13 cellular contexts compared by ENCODE assay signal in genomic region chr11:107785401-107785800, GRCh38.
DNase-seq lines count a peak whose midpoint lies in the region; ATAC-seq and TF ChIP-seq lines count a peak whose summit lies in the region.
"Had no signal": no experiment of that assay in that cellular context is flagged by ENCODE, and none has a peak within 500 bp of the region (broad histone marks: within the 10 kb centered on the region; RNA-seq: fewer than 3 reads in every experiment).

No MANE protein-coding gene starts in this region.

- peaks cover 5% of the 10 kb centered on the region for H3K4me1 ChIP-seq in Caco-2
- H3K4me1 ChIP-seq: parathyroid adenoma, Peyer's patch, tibial nerve had no signal

- peaks cover 4% of the 10 kb centered on the region for H3K27me3 Mint-ChIP-seq in activated CD8-positive, alpha-beta memory T cell treated with anti-CD3 and anti-CD28 coated beads, Interleukin-2, amount 10 ng/mL, durations not matched to agents 7 days and 5 days
- no peaks in the 10 kb centered on the region for H3K27me3 Mint-ChIP-seq in Caco-2 (ENCODE audit: insufficient read depth, unreplicated experiment)

- intact Hi-C loops in Caco-2 (cut with micrococcal nuclease; ENCODE audit: unreplicated experiment), result no loop called here

- BruUV-seq in Caco-2 (replicated peaks; lab: Mats Ljungman, UMichigan), result no TSS peak

- ATAC-seq in HG03520 (IDR thresholded peaks at IDR 0.05; ENCODE audit: unreplicated experiment), result no peak
- no peak for ATAC-seq in activated CD8-positive, alpha-beta memory T cell treated with anti-CD3 and anti-CD28 coated beads, Interleukin-2, amount 10 ng/mL, durations not matched to agents 7 days and 5 days

- no peaks in the 10 kb centered on the region for H3K36me3 ChIP-seq in Caco-2 (ENCODE audit: control insufficient read depth, insufficient read depth, low read length)
- H3K36me3 ChIP-seq: Peyer's patch, tibial nerve had no signal

- no peak overlapping the region for H3K4me3 Mint-ChIP-seq in activated CD8-positive, alpha-beta memory T cell treated with anti-CD3 and anti-CD28 coated beads, Interleukin-2, amount 10 ng/mL, durations not matched to agents 7 days and 5 days
- H3K4me3 Mint-ChIP-seq in Caco-2 (ENCODE audit: unreplicated experiment), result no peak overlapping the region

- H3K4me3 ChIP-seq in foreskin fibroblast (ENCODE audit: low read depth in 1 of 2, low read length in 2 of 2) (no peak overlapping the region), Caco-2 (ENCODE audit: low read depth, low read length) (no peak overlapping the region)
- H3K4me3 ChIP-seq: Peyer's patch, tibial nerve had no signal

- DNase-seq in activated T-cell treated with anti-CD3 and anti-CD28 coated beads for 24 hours (ENCODE audit: low read depth), result peak; percentile 13
- DNase-seq in activated T-cell treated with anti-CD3 and anti-CD28 coated beads for 4 hours, result no peak
- peak; percentile 9 for DNase-seq in NCI-H226
- peak; percentile 13 to 41 for DNase-seq in foreskin fibroblast
- peak; percentile 10 to 20 for DNase-seq in stimulated activated CD8-positive, alpha-beta memory T cell treated with anti-CD3 and anti-CD28 coated beads, Interleukin-2, amount 100 ng/mL, for 48 hours (ENCODE audit: low read depth in 2 of 2)
- no peak for DNase-seq in activated CD8-positive, alpha-beta memory T cell treated with anti-CD3 and anti-CD28 coated beads, Interleukin-2, amount 10 ng/mL, durations not matched to agents 7 days and 5 days
- DNase-seq in Caco-2, result no peak
- DNase-seq: head of caudate nucleus, mammary epithelial cell, Peyer's patch had no signal

- TF ChIP-seq CTCF in foreskin fibroblast (IDR thresholded peaks at IDR 0.05; ENCODE audit: low read depth, low read length) (no peak), Caco-2 (IDR thresholded peaks at IDR 0.05; ENCODE audit: insufficient read depth in 1 of 2, low read depth in 1 of 2, low read length in 1 of 2, severe bottlenecking in 1 of 2, unreplicated experiment in 1 of 2) (no peak)

- H3K27me3 ChIP-seq in Caco-2 (replicated peaks; ENCODE audit: control insufficient read depth, insufficient read depth, low read length), result no peaks in the 10 kb centered on the region
- H3K27me3 ChIP-seq: Peyer's patch, tibial nerve had no signal

- CTCF ChIA-PET in activated CD8-positive, alpha-beta memory T cell treated with anti-CD3 and anti-CD28 coated beads, Interleukin-2, amount 10 ng/mL, durations not matched to agents 7 days and 5 days (lab: Charles Lee), result interaction anchor here (1.4 kb wide), 2 partner anchors 17 to 132 kb away, joined by 4 read pairs; no protein-coding TSS in a partner anchor
- CTCF ChIA-PET in Caco-2 (lab: Charles Lee), result interaction anchor here (1.2 kb wide), 1 partner anchor 14 kb away, joined by 4 read pairs; no protein-coding TSS in a partner anchor

- no peaks in the 10 kb centered on the region for H3K9me3 Mint-ChIP-seq in activated CD8-positive, alpha-beta memory T cell treated with anti-CD3 and anti-CD28 coated beads, Interleukin-2, amount 10 ng/mL, durations not matched to agents 7 days and 5 days (ENCODE audit: low read depth)
- H3K9me3 Mint-ChIP-seq in Caco-2 (ENCODE audit: unreplicated experiment), result no peaks in the 10 kb centered on the region

- no peak overlapping the region for H3K27ac Mint-ChIP-seq in activated CD8-positive, alpha-beta memory T cell treated with anti-CD3 and anti-CD28 coated beads, Interleukin-2, amount 10 ng/mL, durations not matched to agents 7 days and 5 days
- H3K27ac Mint-ChIP-seq in Caco-2 (ENCODE audit: unreplicated experiment), result no peak overlapping the region

- H3K4me1 Mint-ChIP-seq in activated CD8-positive, alpha-beta memory T cell treated with anti-CD3 and anti-CD28 coated beads, Interleukin-2, amount 10 ng/mL, durations not matched to agents 7 days and 5 days, result peaks cover 12% of the 10 kb centered on the region
- H3K4me1 Mint-ChIP-seq in Caco-2 (ENCODE audit: low read depth, unreplicated experiment), result peaks cover 4% of the 10 kb centered on the region

- H3K36me3 Mint-ChIP-seq in activated CD8-positive, alpha-beta memory T cell treated with anti-CD3 and anti-CD28 coated beads, Interleukin-2, amount 10 ng/mL, durations not matched to agents 7 days and 5 days, result peaks cover 4% of the 10 kb centered on the region
- H3K36me3 Mint-ChIP-seq in Caco-2 (ENCODE audit: insufficient read depth, unreplicated experiment), result peaks cover 11% of the 10 kb centered on the region

- POLR2A ChIA-PET in Caco-2 (lab: Charles Lee), result no interaction called here

- H3K9me3 ChIP-seq in Caco-2, result no peaks in the 10 kb centered on the region
- H3K9me3 ChIP-seq: Peyer's patch, tibial nerve had no signal

Comparison
In these comparisons a context has a peak if more than half of its experiments do, and no peak if none do; other contexts are left out.
1. DNase-seq: peak in activated T-cell treated with anti-CD3 and anti-CD28 coated beads for 24 hours (single experiment), NCI-H226 (single experiment), foreskin fibroblast (2 of 2) and stimulated activated CD8-positive, alpha-beta memory T cell treated with anti-CD3 and anti-CD28 coated beads, Interleukin-2, amount 100 ng/mL, for 48 hours (2 of 2); none in activated T-cell treated with anti-CD3 and anti-CD28 coated beads for 4 hours (single experiment), activated CD8-positive, alpha-beta memory T cell treated with anti-CD3 and anti-CD28 coated beads, Interleukin-2, amount 10 ng/mL, durations not matched to agents 7 days and 5 days (single experiment) and Caco-2 (0 of 2).